ENCODE assay signal across 8 cellular contexts in the genomic region with DNA sequence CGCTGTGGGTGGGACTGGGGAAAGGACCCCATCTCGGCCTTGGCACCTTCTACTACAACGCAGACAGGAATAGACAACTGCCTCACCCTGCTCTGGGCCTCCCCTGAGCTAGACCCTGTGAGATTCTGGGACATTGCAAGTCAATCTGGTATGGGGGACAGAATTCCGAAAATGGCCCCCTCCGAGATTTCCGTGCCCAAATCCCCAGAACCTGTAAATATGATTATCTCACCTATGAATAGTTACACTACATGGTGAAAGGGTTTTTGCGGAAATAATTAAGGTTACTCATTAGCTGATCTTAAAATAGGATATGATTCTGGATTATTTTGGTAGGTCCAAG. TPM values are rescaled to one million over a fixed set of nuclear protein-coding genes. Genes with fewer than 3 reads are reported as not detected.
DNase-seq lines count a peak whose midpoint lies in the region; ATAC-seq and TF ChIP-seq lines count a peak whose summit lies in the region.

No MANE protein-coding gene starts in this region.

- H3K27me3 ChIP-seq in lower lobe of right lung (ENCODE audit: low read depth) (no peaks in the 10 kb centered on the region), transverse colon (no peaks in the 10 kb centered on the region)

- 8% methylated on average over 7 of the region's 7 CpGs; no CpG with 5 or more reads in 1 of the 2 donors for WGBS in transverse colon (ENCODE audit: low coverage in 1 of 2), 2 donors

- H3K4me1 Mint-ChIP-seq in activated T-cell treated with anti-CD3 and anti-CD28 coated beads, Interleukin-2, amount 50 U/mL, for 72 hours (ENCODE audit: low read depth) = peaks cover 35% of the 10 kb centered on the region
- peaks cover 48% of the 10 kb centered on the region for H3K4me1 Mint-ChIP-seq in brain

- peak overlapping the region; percentile 90 for H3K27ac Mint-ChIP-seq in activated T-cell treated with anti-CD3 and anti-CD28 coated beads, Interleukin-2, amount 50 U/mL, for 72 hours
- H3K27ac Mint-ChIP-seq in brain = peak overlapping the region; percentile 93 to 98 (median 97)

- H3K4me3 ChIP-seq in lower lobe of right lung (peak overlapping the region; percentile 97), transverse colon (peak overlapping the region; percentile 63 to 79 (median 72))

- H3K9me3 ChIP-seq in lower lobe of right lung = no peaks in the 10 kb centered on the region
- no peaks in the 10 kb centered on the region for H3K9me3 ChIP-seq in transverse colon

- no peak for TF ChIP-seq EP300 in transverse colon (IDR thresholded peaks at IDR 0.05; ENCODE audit: low read depth)

- no peaks in the 10 kb centered on the region for H3K27me3 Mint-ChIP-seq in activated T-cell treated with anti-CD3 and anti-CD28 coated beads, Interleukin-2, amount 50 U/mL, for 72 hours (ENCODE audit: low read depth)
- H3K27me3 Mint-ChIP-seq in brain = peaks cover 22% of the 10 kb centered on the region

- H3K4me3 Mint-ChIP-seq in activated T-cell treated with anti-CD3 and anti-CD28 coated beads, Interleukin-2, amount 50 U/mL, for 72 hours = peak overlapping the region; percentile 96 to 99
- peak overlapping the region; percentile 88 to 95 (median 94) for H3K4me3 Mint-ChIP-seq in brain

- DNase-seq in activated T-cell treated with anti-CD3 and anti-CD28 coated beads, Interleukin-2, amount 50 U/mL, for 72 hours = no peak
- DNase-seq in activated T-cell treated with anti-CD3 and anti-CD28 coated beads, Interleukin-2, amount 50 U/mL, for 1 hour = no peak
- no peak for DNase-seq in lower lobe of right lung
- no peak for DNase-seq in transverse colon
- no peak for DNase-seq in NCI-H1092 (lab: John Stamatoyannopoulos, UW)
- DNase-seq in ACHN = no peak

- no peak for TF ChIP-seq CTCF in brain (conservative IDR thresholded peaks at IDR 0.05)
- TF ChIP-seq CTCF in lower lobe of right lung (IDR thresholded peaks at IDR 0.05) = no peak
- no peak for TF ChIP-seq CTCF in transverse colon (IDR thresholded peaks at IDR 0.05)

- peaks cover 5 to 6% of the 10 kb centered on the region in 2 donors for H3K36me3 Mint-ChIP-seq in activated T-cell treated with anti-CD3 and anti-CD28 coated beads, Interleukin-2, amount 50 U/mL, for 72 hours (ENCODE audit: insufficient read depth in 2 of 2)
- peaks cover 11% of the 10 kb centered on the region for H3K36me3 Mint-ChIP-seq in brain

- in situ Hi-C loops in transverse colon (cut with MboI; ENCODE audit: low pct_ligation_motif_present in 1 of 4, low pct_unique_long_range_greater_than_20kb in 1 of 4, low sequenced_read_pairs in 3 of 4) (no loop called here), ACHN (cut with HindIII; ENCODE audit: low pct_ligation_motif_present, low pct_unique_long_range_greater_than_20kb, low sequenced_read_pairs) (no loop called here)

- no peaks in the 10 kb centered on the region for H3K9me3 Mint-ChIP-seq in activated T-cell treated with anti-CD3 and anti-CD28 coated beads, Interleukin-2, amount 50 U/mL, for 72 hours
- no peaks in the 10 kb centered on the region for H3K9me3 Mint-ChIP-seq in brain

- no peak for TF ChIP-seq POLR2A in transverse colon (IDR thresholded peaks at IDR 0.05)

- H3K36me3 ChIP-seq in lower lobe of right lung (peaks cover 20% of the 10 kb centered on the region), transverse colon (peaks cover 0 to 6% (median 0%) of the 10 kb centered on the region in 4 donors)

- no peak for ATAC-seq in activated T-cell treated with anti-CD3 and anti-CD28 coated beads, Interleukin-2, amount 50 U/mL, for 72 hours (replicated peaks in 1 of 2)
- ATAC-seq in lower lobe of right lung = no peak
- no peak for ATAC-seq in GM18861 (IDR thresholded peaks at IDR 0.05; ENCODE audit: unreplicated experiment)

- peak overlapping the region; percentile 98 for H3K27ac ChIP-seq in lower lobe of right lung
- peak overlapping the region; percentile 92 to 99 (median 96) for H3K27ac ChIP-seq in transverse colon

- intact Hi-C loops in lower lobe of right lung (cut with DNase I) = no loop called here
- intact Hi-C loops in transverse colon (cut with DNase I; ENCODE audit: low total_unique reads) = no loop called here

- H3K4me1 ChIP-seq in lower lobe of right lung = peaks cover 35% of the 10 kb centered on the region
- H3K4me1 ChIP-seq in transverse colon = peaks cover 19 to 25% (median 22%) of the 10 kb centered on the region in 4 donors

RNA-seq across cellular contexts. Expression of a gene that starts 0.6 kb away (rescaled TPM):
- 10 to 100 TPM; 10.8 to 12.1 TPM for total RNA-seq in activated T-cell treated with anti-CD3 and anti-CD28 coated beads, Interleukin-2, amount 50 U/mL, for 72 hours
- 16.1 TPM for polyA plus RNA-seq in brain (ENCODE audit: insufficient read depth, low read depth, low replicate concordance)
- 14.1 TPM for total RNA-seq in lower lobe of right lung
- 10 to 100 TPM; 12.8 to 24.7 (median 18.1) TPM for total RNA-seq in transverse colon

RNA-seq across cellular contexts. Expression of a gene that starts 8.4 kb away (rescaled TPM):
- 10 to 100 TPM; 12.8 to 17.7 TPM for total RNA-seq in activated T-cell treated with anti-CD3 and anti-CD28 coated beads, Interleukin-2, amount 50 U/mL, for 72 hours
- 30.5 TPM for polyA plus RNA-seq in brain (ENCODE audit: insufficient read depth, low read depth, low replicate concordance)
- total RNA-seq in lower lobe of right lung (6.6 TPM), transverse colon (1 to 10 TPM in 3 of 4 donors, not detected in 1; 3.3 to 5.0 (median 4.4) TPM)

RNA-seq across cellular contexts. Expression of a gene that starts 23.6 kb away (rescaled TPM):
- 100 to 1,000 TPM; 351 to 473 TPM for total RNA-seq in activated T-cell treated with anti-CD3 and anti-CD28 coated beads, Interleukin-2, amount 50 U/mL, for 72 hours
- polyA plus RNA-seq in brain (ENCODE audit: insufficient read depth, low read depth, low replicate concordance) = 698 TPM
- total RNA-seq in lower lobe of right lung = 233 TPM
- 100 to 1,000 TPM; 180 to 694 (median 297) TPM for total RNA-seq in transverse colon

RNA-seq across cellular contexts. Expression of a gene that starts 34.7 kb away (rescaled TPM):
- 10 to 100 TPM; 80.3 to 91.8 TPM for total RNA-seq in activated T-cell treated with anti-CD3 and anti-CD28 coated beads, Interleukin-2, amount 50 U/mL, for 72 hours
- 216 TPM for polyA plus RNA-seq in brain (ENCODE audit: insufficient read depth, low read depth, low replicate concordance)
- 104 TPM for total RNA-seq in lower lobe of right lung
- 100 to 1,000 TPM in 3 of 4 donors, 10 to 100 TPM in 1; 24.7 to 194 (median 141) TPM for total RNA-seq in transverse colon

RNA-seq across cellular contexts. Expression of a gene that starts 38.2 kb away (rescaled TPM):
- total RNA-seq in activated T-cell treated with anti-CD3 and anti-CD28 coated beads, Interleukin-2, amount 50 U/mL, for 72 hours = 100 to 1,000 TPM; 116 to 122 TPM
- polyA plus RNA-seq in brain (ENCODE audit: insufficient read depth, low read depth, low replicate concordance) = 192 TPM
- total RNA-seq in lower lobe of right lung (50.4 TPM), transverse colon (10 to 100 TPM; 24.2 to 56.9 (median 26.7) TPM)
